8 cellular contexts compared by ENCODE assay signal in the genomic region with DNA sequence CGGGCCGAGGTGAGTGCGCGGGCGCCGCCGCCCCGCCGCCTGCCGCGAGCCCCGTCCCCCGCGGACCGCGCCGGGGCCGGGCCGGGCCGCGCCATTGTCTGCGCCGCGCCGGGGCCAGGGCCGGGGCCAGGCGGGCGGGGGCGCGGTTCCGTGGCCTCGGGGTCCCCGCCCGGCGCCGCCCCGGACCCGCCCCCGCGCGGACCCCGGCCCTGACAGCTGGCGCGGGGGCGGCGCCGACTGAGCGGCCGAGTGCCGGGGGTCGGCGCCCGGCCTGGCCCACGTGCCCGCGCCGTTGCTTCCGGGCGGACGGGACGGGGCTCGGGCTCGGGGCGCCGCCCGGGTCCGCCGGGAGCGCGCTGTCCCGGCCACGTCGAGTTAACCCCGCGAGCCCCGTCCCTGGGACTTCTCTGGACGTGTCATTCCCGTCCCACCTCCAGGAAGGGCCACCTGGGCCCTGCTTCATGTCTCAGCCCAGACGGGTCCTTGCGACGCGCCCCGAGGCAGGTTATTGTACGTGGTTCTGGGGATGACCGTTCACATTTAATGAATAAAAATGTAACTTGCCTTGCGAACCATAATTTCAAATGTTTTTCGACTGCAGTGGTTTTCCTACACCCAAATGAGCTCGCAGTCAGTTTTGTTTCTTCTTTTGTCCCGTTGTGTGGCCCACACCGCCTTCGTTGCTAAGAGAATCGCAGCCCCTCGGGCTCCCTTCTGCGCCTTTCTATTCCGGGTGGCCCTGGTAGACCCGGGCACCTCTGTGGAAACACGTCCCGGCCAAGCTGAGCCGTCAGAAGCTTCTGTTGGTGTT.
DNase-seq lines count a peak whose midpoint lies in the region; ATAC-seq and TF ChIP-seq lines count a peak whose summit lies in the region.

No MANE protein-coding gene starts in this region.

- H3K27me3 ChIP-seq in brain microvascular endothelial cell (replicated peaks) (peaks cover 14% of the 10 kb centered on the region), stomach smooth muscle (ENCODE audit: control insufficient read depth in 1 of 2, insufficient read depth in 2 of 2, low read length in 2 of 2) (peaks cover 12 to 15% of the 10 kb centered on the region in 2 donors)

- H3K9ac ChIP-seq in stomach smooth muscle (ENCODE audit: low read length in 2 of 2) = peak overlapping the region; percentile 71 to 80

- no peak for TF ChIP-seq CTCF in 22Rv1 (IDR thresholded peaks at IDR 0.05)
- TF ChIP-seq CTCF in GM12865 (IDR thresholded peaks at IDR 0.05; ENCODE audit: insufficient read depth, low read depth, low read length, missing control alignments) = no peak
- no peak for TF ChIP-seq CTCF in brain microvascular endothelial cell (IDR thresholded peaks at IDR 0.05; ENCODE audit: low read depth, low read length, missing control alignments)

- in situ Hi-C loops in brain microvascular endothelial cell (cut with HindIII; ENCODE audit: low pct_ligation_motif_present, low sequenced_read_pairs) = no loop called here

- H3K36me3 ChIP-seq in brain microvascular endothelial cell (replicated peaks) (no peaks in the 10 kb centered on the region), stomach smooth muscle (ENCODE audit: control insufficient read depth in 2 of 2, insufficient read depth in 2 of 2, low read length in 2 of 2) (no peaks in the 10 kb centered on the region)

- H3K4me1 ChIP-seq in stomach smooth muscle (ENCODE audit: control insufficient read depth, insufficient read depth, low read length) = peaks cover 18% of the 10 kb centered on the region

- H3K4me3 ChIP-seq in GM12865 (ENCODE audit: low read depth, low read length) (peak overlapping the region; percentile 65), brain microvascular endothelial cell (ENCODE audit: low read depth, low read length) (peak overlapping the region; percentile 83), stomach smooth muscle (ENCODE audit: low read length in 2 of 2) (peak overlapping the region; percentile 79 to 83)

- H3K9me3 ChIP-seq in stomach smooth muscle (ENCODE audit: control insufficient read depth in 2 of 2, low read length in 2 of 2) = no peaks in the 10 kb centered on the region

- peak; percentile 35 for ATAC-seq in HG02678 (IDR thresholded peaks at IDR 0.05; ENCODE audit: unreplicated experiment)

- DNase-seq in GM12865 (ENCODE audit: low read depth) (peak; percentile 44), NOMO-1 treated with DMSO at 0.1 percent for 48 hours (lab: John Stamatoyannopoulos, UW; ENCODE audit: unreplicated experiment) (peak; percentile 33), brain microvascular endothelial cell (peak; percentile 8), kidney tubule cell (ENCODE audit: low spot score) (peak; percentile 46), AG08396 (ENCODE audit: low spot score) (no peak)

- H3K27ac ChIP-seq in 22Rv1 (peak overlapping the region; percentile 97), brain microvascular endothelial cell (peak overlapping the region; percentile 36), stomach smooth muscle (ENCODE audit: low read length) (peak overlapping the region; percentile 18)

Comparison
In these comparisons a context has a peak if more than half of its experiments do, and no peak if none do; other contexts are left out.
1. H3K27ac ChIP-seq: peak in every context shown above with its lines; median percentile 97 in 22Rv1; 36 in brain microvascular endothelial cell; 18 in stomach smooth muscle.